16 cellular contexts compared by ENCODE assay signal in genomic region chr16:29739927-29740629, GRCh38. TPM values are rescaled to one million over a fixed set of nuclear protein-coding genes. Genes with fewer than 3 reads are reported as not detected.
"Had no signal": no experiment of that assay in that cellular context is flagged by ENCODE, and none has a peak within 500 bp of the region (broad histone marks: within the 10 kb centered on the region; RNA-seq: fewer than 3 reads in every experiment).

No MANE protein-coding gene starts in this region.

RNA-seq across cellular contexts. Expression of gene C16orf54, which starts 5.7 kb away (rescaled TPM):
- total RNA-seq: cardiac muscle cell, endothelial cell of umbilical vein, fibroblast of villous mesenchyme, glomerular endothelial cell, SK-MEL-5, temporal lobe had no signal
- polyA plus RNA-seq: cardiac muscle cell, endothelial cell of umbilical vein, neural cell had no signal

RNA-seq across cellular contexts. Expression of gene ZG16, which starts 38.0 kb away (rescaled TPM):
- total RNA-seq: activated CD8-positive, alpha-beta memory T cell treated with anti-CD3 and anti-CD28 coated beads for 36 hours; activated naive CD4-positive, alpha-beta T cell treated with anti-CD3 and anti-CD28 coated beads for 36 hours; activated T-helper 2 cell treated with anti-CD3 and anti-CD28 coated beads, Interferon-gamma antibody, Interleukin-2, Interleukin-4, amounts not matched to agents 10 μg/mL and 5 μg/mL and 100 μg/mL, durations not matched to agents 14 hours and 24 hours and 36 hours; cardiac muscle cell; endothelial cell of umbilical vein; esophagus squamous epithelium; fibroblast of villous mesenchyme; glomerular endothelial cell; kidney; left ventricle myocardium inferior; osteoblast; psoas muscle; SK-MEL-5; temporal lobe; upper lobe of right lung had no signal
- polyA plus RNA-seq: cardiac muscle cell, endothelial cell of umbilical vein, neural cell had no signal
